ENCODE assay signal across 1 cellular context in genomic region chr4:150010525-150011126, GRCh38.
TF ChIP-seq lines count a peak whose summit lies in the region.

No MANE protein-coding gene starts in this region.

TF ChIP-seq in GM23338, 12 proteins besides CTCF, POLR2A, EP300 and RAD21 (continued from another document):
- no peak for TF ChIP-seq REST (IDR thresholded peaks at IDR 0.05; ENCODE audit: unreplicated experiment)
- no peak for TF ChIP-seq STAT1 (IDR thresholded peaks at IDR 0.05; ENCODE audit: unreplicated experiment)
- no peak for TF ChIP-seq EZH2phosphoT487 (IDR thresholded peaks at IDR 0.05; ENCODE audit: unreplicated experiment)
TF ChIP-seq in GM23338: peak in this region for 0.
